Comparison of ENCODE assay signal across 2 cellular contexts in the genomic region with DNA sequence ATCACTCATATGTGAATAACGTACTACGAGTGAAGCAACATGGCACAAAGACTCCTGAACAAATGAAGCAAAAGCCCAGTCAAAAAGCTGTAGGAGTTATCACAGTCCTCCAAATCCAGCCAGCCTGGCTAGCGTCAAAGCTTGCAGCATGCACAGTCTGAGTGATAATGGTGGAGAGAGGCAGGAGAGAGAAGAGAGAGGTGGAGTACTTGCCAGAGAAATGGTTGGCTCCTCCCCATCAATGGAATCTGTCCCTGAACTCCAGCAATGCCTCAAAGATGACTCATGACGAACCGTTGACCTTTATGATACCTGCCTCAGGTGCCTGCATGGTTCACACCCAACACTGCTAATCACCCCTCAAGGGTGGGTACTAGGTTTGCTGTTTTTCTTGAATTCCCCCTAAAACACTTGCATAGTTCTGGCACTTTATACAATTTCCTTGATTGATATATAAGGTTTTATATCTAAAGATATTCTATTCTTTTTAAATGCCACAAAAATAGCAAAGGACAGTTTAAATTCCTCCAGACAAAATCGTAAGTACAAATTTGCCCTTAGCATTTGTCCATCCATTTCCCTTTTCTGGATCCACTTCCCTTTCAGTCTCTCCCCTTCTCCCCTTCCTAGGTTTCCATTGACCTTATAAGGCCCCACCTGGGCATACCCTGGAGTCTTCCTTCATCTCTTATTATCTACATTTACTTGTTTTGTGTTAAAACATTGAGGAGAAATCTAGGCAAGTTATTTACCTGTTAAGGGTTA.
TF ChIP-seq lines count a peak whose summit lies in the region.

No MANE protein-coding gene starts in this region.

TF ChIP-seq in GM12878, 131 proteins besides CTCF, POLR2A, EP300 and RAD21:
- TF ChIP-seq CEBPB (IDR thresholded peaks at IDR 0.05; ENCODE audit: borderline replicate concordance in 1 of 2, low read depth in 2 of 2, low read length in 2 of 2) (no peak), BMI1 (IDR thresholded peaks at IDR 0.05; ENCODE audit: borderline replicate concordance) (no peak)
- TF ChIP-seq, protein P1, sequence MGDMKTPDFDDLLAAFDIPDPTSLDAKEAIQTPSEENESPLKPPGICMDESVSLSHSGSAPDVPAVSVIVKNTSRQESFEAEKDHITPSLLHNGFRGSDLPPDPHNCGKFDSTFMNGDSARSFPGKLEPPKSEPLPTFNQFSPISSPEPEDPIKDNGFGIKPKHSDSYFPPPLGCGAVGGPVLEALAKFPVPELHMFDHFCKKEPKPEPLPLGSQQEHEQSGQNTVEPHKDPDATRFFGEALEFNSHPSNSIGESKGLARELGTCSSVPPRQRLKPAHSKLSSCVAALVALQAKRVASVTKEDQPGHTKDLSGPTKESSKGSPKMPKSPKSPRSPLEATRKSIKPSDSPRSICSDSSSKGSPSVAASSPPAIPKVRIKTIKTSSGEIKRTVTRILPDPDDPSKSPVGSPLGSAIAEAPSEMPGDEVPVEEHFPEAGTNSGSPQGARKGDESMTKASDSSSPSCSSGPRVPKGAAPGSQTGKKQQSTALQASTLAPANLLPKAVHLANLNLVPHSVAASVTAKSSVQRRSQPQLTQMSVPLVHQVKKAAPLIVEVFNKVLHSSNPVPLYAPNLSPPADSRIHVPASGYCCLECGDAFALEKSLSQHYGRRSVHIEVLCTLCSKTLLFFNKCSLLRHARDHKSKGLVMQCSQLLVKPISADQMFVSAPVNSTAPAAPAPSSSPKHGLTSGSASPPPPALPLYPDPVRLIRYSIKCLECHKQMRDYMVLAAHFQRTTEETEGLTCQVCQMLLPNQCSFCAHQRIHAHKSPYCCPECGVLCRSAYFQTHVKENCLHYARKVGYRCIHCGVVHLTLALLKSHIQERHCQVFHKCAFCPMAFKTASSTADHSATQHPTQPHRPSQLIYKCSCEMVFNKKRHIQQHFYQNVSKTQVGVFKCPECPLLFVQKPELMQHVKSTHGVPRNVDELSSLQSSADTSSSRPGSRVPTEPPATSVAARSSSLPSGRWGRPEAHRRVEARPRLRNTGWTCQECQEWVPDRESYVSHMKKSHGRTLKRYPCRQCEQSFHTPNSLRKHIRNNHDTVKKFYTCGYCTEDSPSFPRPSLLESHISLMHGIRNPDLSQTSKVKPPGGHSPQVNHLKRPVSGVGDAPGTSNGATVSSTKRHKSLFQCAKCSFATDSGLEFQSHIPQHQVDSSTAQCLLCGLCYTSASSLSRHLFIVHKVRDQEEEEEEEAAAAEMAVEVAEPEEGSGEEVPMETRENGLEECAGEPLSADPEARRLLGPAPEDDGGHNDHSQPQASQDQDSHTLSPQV (IDR thresholded peaks at IDR 0.05): peak; percentile 78; the same call in 1 of the 2 replicates

TF ChIP-seq in HepG2, 621 proteins besides CTCF, POLR2A, EP300 and RAD21:
- TF ChIP-seq FOSL2 (CRISPR knock-in tag; IDR thresholded peaks at IDR 0.05) (peak; percentile 89), SP5 (CRISPR knock-in tag; IDR thresholded peaks at IDR 0.05; ENCODE audit: borderline replicate concordance, low read depth) (0 out of 2 replicates have a peak, but pooled peaks have one; percentile 10), TEAD3 (CRISPR knock-in tag; optimal IDR thresholded peaks at IDR 0.05; ENCODE audit: borderline replicate concordance) (peak; percentile 54), NR2F1 (CRISPR knock-in tag; IDR thresholded peaks at IDR 0.05) (0 out of 4 replicates have a peak, but pooled peaks of 1 of the 2 experiments have one; percentile 24), RARA (CRISPR knock-in tag; IDR thresholded peaks at IDR 0.05) (peak; percentile 17; the same call in 1 of the 2 replicates), NR2F6 (IDR thresholded peaks at IDR 0.05) (no peak), NR2F6 (CRISPR knock-in tag; IDR thresholded peaks at IDR 0.05) (peak; percentile 38; the same call in 1 of the 2 replicates), DMAP1 (CRISPR knock-in tag; IDR thresholded peaks at IDR 0.05) (no peak), ZNF644 (CRISPR knock-in tag; IDR thresholded peaks at IDR 0.05; ENCODE audit: low read depth) (peak; percentile 50; the same call in 1 of the 2 replicates), MYC (CRISPR knock-in tag; IDR thresholded peaks at IDR 0.05; ENCODE audit: borderline replicate concordance) (no peak), JUNB (CRISPR knock-in tag; IDR thresholded peaks at IDR 0.05; ENCODE audit: borderline replicate concordance) (0 out of 2 replicates have a peak, but pooled peaks have one; percentile 44), PITX1 (CRISPR knock-in tag; IDR thresholded peaks at IDR 0.05) (no peak)
- TF ChIP-seq, protein P2, sequence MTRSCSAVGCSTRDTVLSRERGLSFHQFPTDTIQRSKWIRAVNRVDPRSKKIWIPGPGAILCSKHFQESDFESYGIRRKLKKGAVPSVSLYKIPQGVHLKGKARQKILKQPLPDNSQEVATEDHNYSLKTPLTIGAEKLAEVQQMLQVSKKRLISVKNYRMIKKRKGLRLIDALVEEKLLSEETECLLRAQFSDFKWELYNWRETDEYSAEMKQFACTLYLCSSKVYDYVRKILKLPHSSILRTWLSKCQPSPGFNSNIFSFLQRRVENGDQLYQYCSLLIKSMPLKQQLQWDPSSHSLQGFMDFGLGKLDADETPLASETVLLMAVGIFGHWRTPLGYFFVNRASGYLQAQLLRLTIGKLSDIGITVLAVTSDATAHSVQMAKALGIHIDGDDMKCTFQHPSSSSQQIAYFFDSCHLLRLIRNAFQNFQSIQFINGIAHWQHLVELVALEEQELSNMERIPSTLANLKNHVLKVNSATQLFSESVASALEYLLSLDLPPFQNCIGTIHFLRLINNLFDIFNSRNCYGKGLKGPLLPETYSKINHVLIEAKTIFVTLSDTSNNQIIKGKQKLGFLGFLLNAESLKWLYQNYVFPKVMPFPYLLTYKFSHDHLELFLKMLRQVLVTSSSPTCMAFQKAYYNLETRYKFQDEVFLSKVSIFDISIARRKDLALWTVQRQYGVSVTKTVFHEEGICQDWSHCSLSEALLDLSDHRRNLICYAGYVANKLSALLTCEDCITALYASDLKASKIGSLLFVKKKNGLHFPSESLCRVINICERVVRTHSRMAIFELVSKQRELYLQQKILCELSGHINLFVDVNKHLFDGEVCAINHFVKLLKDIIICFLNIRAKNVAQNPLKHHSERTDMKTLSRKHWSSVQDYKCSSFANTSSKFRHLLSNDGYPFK (CRISPR knock-in tag; IDR thresholded peaks at IDR 0.05; ENCODE audit: borderline replicate concordance): no peak
